2 cellular contexts compared by ENCODE assay signal in the genomic region with DNA sequence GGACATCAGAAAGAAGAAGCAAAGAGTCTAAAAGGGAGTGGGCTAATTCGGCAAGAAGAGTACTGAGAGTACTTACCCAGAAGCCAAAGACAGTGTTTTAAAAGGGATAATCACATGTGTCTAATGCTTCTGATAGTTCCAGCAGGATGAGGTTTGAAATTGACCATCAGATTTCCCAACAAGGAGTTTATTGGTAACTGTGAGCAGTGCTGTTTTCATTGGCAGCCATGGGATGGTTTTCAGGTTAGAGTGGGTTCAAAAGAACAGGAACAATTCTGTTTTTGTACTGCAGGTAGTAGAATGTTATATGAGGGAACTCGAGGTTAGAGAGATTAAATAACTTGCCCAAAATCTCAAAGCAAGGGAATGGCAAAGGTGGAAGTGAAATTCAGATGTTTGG.
A peak's percentile ranks its signal among the peaks of the same experiment; 100 is the strongest.
TF ChIP-seq lines count a peak whose summit lies in the region.

No MANE protein-coding gene starts in this region.

TF ChIP-seq in liver, 16 proteins besides CTCF, POLR2A, EP300 and RAD21:
- peak in 1 of 2 donors; percentile 24 for TF ChIP-seq RXRA (IDR thresholded peaks at IDR 0.05)
- TF ChIP-seq, protein P1, sequence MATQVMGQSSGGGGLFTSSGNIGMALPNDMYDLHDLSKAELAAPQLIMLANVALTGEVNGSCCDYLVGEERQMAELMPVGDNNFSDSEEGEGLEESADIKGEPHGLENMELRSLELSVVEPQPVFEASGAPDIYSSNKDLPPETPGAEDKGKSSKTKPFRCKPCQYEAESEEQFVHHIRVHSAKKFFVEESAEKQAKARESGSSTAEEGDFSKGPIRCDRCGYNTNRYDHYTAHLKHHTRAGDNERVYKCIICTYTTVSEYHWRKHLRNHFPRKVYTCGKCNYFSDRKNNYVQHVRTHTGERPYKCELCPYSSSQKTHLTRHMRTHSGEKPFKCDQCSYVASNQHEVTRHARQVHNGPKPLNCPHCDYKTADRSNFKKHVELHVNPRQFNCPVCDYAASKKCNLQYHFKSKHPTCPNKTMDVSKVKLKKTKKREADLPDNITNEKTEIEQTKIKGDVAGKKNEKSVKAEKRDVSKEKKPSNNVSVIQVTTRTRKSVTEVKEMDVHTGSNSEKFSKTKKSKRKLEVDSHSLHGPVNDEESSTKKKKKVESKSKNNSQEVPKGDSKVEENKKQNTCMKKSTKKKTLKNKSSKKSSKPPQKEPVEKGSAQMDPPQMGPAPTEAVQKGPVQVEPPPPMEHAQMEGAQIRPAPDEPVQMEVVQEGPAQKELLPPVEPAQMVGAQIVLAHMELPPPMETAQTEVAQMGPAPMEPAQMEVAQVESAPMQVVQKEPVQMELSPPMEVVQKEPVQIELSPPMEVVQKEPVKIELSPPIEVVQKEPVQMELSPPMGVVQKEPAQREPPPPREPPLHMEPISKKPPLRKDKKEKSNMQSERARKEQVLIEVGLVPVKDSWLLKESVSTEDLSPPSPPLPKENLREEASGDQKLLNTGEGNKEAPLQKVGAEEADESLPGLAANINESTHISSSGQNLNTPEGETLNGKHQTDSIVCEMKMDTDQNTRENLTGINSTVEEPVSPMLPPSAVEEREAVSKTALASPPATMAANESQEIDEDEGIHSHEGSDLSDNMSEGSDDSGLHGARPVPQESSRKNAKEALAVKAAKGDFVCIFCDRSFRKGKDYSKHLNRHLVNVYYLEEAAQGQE (IDR thresholded peaks at IDR 0.05), result no peak
- TF ChIP-seq FOXA2 (IDR thresholded peaks at IDR 0.05), result no peak
- peak in 1 of 2 donors; percentile 39 for TF ChIP-seq HNF4A (conservative IDR thresholded peaks at IDR 0.05)
- TF ChIP-seq YY1 (IDR thresholded peaks at IDR 0.05), result peak; percentile 38
TF ChIP-seq in liver: peak in this region for 3.

TF ChIP-seq in HepG2, 621 proteins besides CTCF, POLR2A, EP300 and RAD21:
- TF ChIP-seq GLMP (CRISPR knock-in tag; IDR thresholded peaks at IDR 0.05; ENCODE audit: borderline replicate concordance) (no peak), ZNF713 (CRISPR knock-in tag; IDR thresholded peaks at IDR 0.05) (no peak), IRF1 (CRISPR knock-in tag; IDR thresholded peaks at IDR 0.05; ENCODE audit: low read depth) (no peak), CENPT (CRISPR knock-in tag; IDR thresholded peaks at IDR 0.05; ENCODE audit: low read depth) (no peak), ZNF550 (CRISPR knock-in tag; IDR thresholded peaks at IDR 0.05; ENCODE audit: borderline replicate concordance) (no peak), ARNT2 (CRISPR knock-in tag; IDR thresholded peaks at IDR 0.05; ENCODE audit: low read depth) (no peak)
